ENCODE assay signal across 7 cellular contexts in the genomic region with DNA sequence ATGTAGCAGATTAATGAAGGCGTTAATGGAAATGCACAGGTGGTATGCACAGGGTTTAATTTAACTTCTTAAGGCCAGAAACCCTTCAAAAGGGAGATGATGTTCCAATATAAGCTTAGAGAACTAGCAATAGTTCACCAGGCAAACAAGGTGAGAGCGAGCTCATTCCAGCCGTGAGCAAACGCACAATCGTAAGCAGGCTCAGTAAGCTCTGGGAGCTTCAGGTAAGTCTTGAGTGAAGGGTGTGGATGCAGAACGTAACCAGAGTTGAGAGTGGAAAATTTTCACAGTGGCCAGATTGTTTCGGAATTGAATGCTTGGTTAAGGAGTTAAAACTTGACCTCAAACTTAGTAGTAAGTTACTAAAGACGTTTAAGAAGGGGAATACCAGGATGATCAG. TPM values are rescaled to one million over a fixed set of nuclear protein-coding genes. Genes with fewer than 3 reads are reported as not detected.
"Had no signal": no experiment of that assay in that cellular context is flagged by ENCODE, and none has a peak within 500 bp of the region (broad histone marks: within the 10 kb centered on the region; RNA-seq: fewer than 3 reads in every experiment).

No MANE protein-coding gene starts in this region.

- DNase-seq: H9, HCEC 1CT, KBM-7 had no signal

- FAIRE-seq: H1, H54, HepG2 had no signal

- ATAC-seq: GM23338, HepG2 had no signal

- H3K4me3 ChIP-seq: GM23338 had no signal

RNA-seq across cellular contexts. Expression of gene EQTN, which starts 5.7 kb away (rescaled TPM):
- total RNA-seq: H1, H9, HepG2 had no signal
- polyA plus RNA-seq: GM23338, HepG2 had no signal
